Comparison of ENCODE assay signal across 11 cellular contexts in genomic region chr16:88688013-88688778, GRCh38. TPM values are rescaled to one million over a fixed set of nuclear protein-coding genes. Genes with fewer than 3 reads are reported as not detected.
DNase-seq lines count a peak whose midpoint lies in the region; ATAC-seq, FAIRE-seq and TF ChIP-seq lines count a peak whose summit lies in the region.
"Had no signal": no experiment of that assay in that cellular context is flagged by ENCODE, and none has a peak within 500 bp of the region (broad histone marks: within the 10 kb centered on the region; RNA-seq: fewer than 3 reads in every experiment).

No MANE protein-coding gene starts in this region.

- no peak for FAIRE-seq in RCC 7860 (lab: Jason Lieb, UNC)

- H3K4me3 Mint-ChIP-seq in neural progenitor cell = no peak overlapping the region

- H3F3A ChIP-seq in neural progenitor cell (ENCODE audit: low read depth) = peaks cover 16% of the 10 kb centered on the region

- no peak overlapping the region for H3K4me3 ChIP-seq in neural progenitor cell

- H4K20me1 ChIP-seq in neural progenitor cell (ENCODE audit: low read depth) = peaks cover 7% of the 10 kb centered on the region

- H3K4me2 ChIP-seq in neural progenitor cell = peak overlapping the region; percentile 41

- peaks cover 37% of the 10 kb centered on the region for H3K27me3 Mint-ChIP-seq in neural progenitor cell (ENCODE audit: insufficient read depth, low read depth)

- DNase-seq in DMS53 (lab: John Stamatoyannopoulos, UW) (peak; percentile 86), NCI-H187 (lab: John Stamatoyannopoulos, UW) (peak; percentile 18 to 51), neural progenitor cell (ENCODE audit: low spot score) (peak; percentile 47), RCC 7860 (ENCODE audit: low spot score) (no peak), medulla oblongata (ENCODE audit: extremely low spot score) (no peak)
- DNase-seq: foreskin fibroblast; KG1; stimulated activated CD4-positive, alpha-beta T cell treated with anti-CD3 and anti-CD28 coated beads, Interleukin-15, amount 100 ng/mL, for 24 hours had no signal

- peaks cover 5% of the 10 kb centered on the region for H3K4me1 Mint-ChIP-seq in neural progenitor cell

- no peaks in the 10 kb centered on the region for H3K9me3 Mint-ChIP-seq in neural progenitor cell

- no peak overlapping the region for H2AFZ ChIP-seq in neural progenitor cell (replicated peaks)

- no peaks in the 10 kb centered on the region for H3K36me3 Mint-ChIP-seq in neural progenitor cell

- H3K4me1 ChIP-seq in neural progenitor cell = peaks cover 16% of the 10 kb centered on the region

- peak overlapping the region; percentile 34 for H3K27ac ChIP-seq in angular gyrus (ENCODE audit: low read depth, low read length)
- no peak overlapping the region for H3K27ac ChIP-seq in neural progenitor cell

- H3K9ac ChIP-seq in neural progenitor cell = no peak overlapping the region

- H3K27me3 ChIP-seq in neural progenitor cell = peaks cover 58% of the 10 kb centered on the region

- ATAC-seq in HG03196 (IDR thresholded peaks at IDR 0.05; ENCODE audit: unreplicated experiment) (no peak), GM21526 (IDR thresholded peaks at IDR 0.05; ENCODE audit: low FRiP score, unreplicated experiment) (no peak)

- no peaks in the 10 kb centered on the region for H3K36me3 ChIP-seq in neural progenitor cell

- H3K79me2 ChIP-seq in neural progenitor cell (ENCODE audit: low read depth) = no peaks in the 10 kb centered on the region

- no peak overlapping the region for H3K27ac Mint-ChIP-seq in neural progenitor cell

- no peaks in the 10 kb centered on the region for H3K9me3 ChIP-seq in neural progenitor cell (ENCODE audit: low read depth)

- TF ChIP-seq CTCF in neural progenitor cell (IDR thresholded peaks at IDR 0.05) = no peak

RNA-seq across cellular contexts. Expression of gene SNAI3, which starts 1.9 kb away (rescaled TPM):
- 0.71 TPM in 1 of 2 replicates, not detected in the other for total RNA-seq in neural progenitor cell (ENCODE audit: low replicate concordance)

RNA-seq across cellular contexts. Expression of gene RNF166, which starts 18.0 kb away (rescaled TPM):
- total RNA-seq in neural progenitor cell (ENCODE audit: low replicate concordance) = 11.1 and 30.1 TPM in 2 replicates

RNA-seq across cellular contexts. Expression of gene CTU2, which starts 18.1 kb away (rescaled TPM):
- 4.7 and 11.0 TPM in 2 replicates for total RNA-seq in neural progenitor cell (ENCODE audit: low replicate concordance)

RNA-seq across cellular contexts. Expression of gene MVD, which starts 25.3 kb away (rescaled TPM):
- total RNA-seq in neural progenitor cell (ENCODE audit: low replicate concordance) = 12.7 and 53.7 TPM in 2 replicates

RNA-seq across cellular contexts. Expression of gene CYBA, which starts 37.3 kb away (rescaled TPM):
- total RNA-seq in neural progenitor cell (ENCODE audit: low replicate concordance) = 29.9 and 101 TPM in 2 replicates

Comparison
In these comparisons a context has a peak if more than half of its experiments do, and no peak if none do; other contexts are left out.
1. DNase-seq: peak in DMS53 (single experiment), NCI-H187 (2 of 2) and neural progenitor cell (single experiment); none in RCC 7860 (single experiment) and medulla oblongata (single experiment).